ENCODE assay signal across 21 cellular contexts in the genomic region with DNA sequence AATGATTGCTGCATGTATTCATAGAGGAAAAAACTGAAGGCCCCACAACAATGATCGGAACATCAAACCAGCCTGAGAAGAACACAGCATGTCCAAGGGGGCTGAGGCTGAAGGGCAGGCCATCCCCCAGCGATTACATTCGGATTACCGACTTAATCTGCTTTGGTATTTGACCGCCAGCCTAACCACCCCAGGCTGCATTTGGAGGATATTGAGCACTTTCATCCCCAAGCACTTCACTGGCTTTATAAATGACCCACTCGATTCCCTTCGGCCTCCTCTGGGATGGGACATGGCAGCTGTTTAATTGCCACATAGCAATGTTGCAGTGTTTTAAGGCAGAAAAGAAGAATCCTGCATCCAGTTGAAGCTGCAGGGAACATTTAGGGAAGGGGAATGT. TPM values are rescaled to one million over a fixed set of nuclear protein-coding genes. Genes with fewer than 3 reads are reported as not detected.
DNase-seq lines count a peak whose midpoint lies in the region; FAIRE-seq and TF ChIP-seq lines count a peak whose summit lies in the region.
"Had no signal": no experiment of that assay in that cellular context is flagged by ENCODE, and none has a peak within 500 bp of the region (broad histone marks: within the 10 kb centered on the region; RNA-seq: fewer than 3 reads in every experiment).

No MANE protein-coding gene starts in this region.

- peaks cover 9% of the 10 kb centered on the region; the same call in 1 of the 2 replicates for H3K4me1 ChIP-seq in HEK293 (ENCODE audit: control insufficient read depth, insufficient read depth, low read length)
- H3K4me1 ChIP-seq in kidney (ENCODE audit: control insufficient read depth in 1 of 2, insufficient read depth in 1 of 2, low read depth in 1 of 2, low read length in 2 of 2): peaks cover 0 to 4% of the 10 kb centered on the region in 2 donors
- H3K4me1 ChIP-seq: BLaER1 had no signal

- H3K4me3 ChIP-seq in HEK293 (ENCODE audit: low read depth, low read length) (no peak overlapping the region), kidney (ENCODE audit: low read length in 2 of 2) (no peak overlapping the region)
- H3K4me3 ChIP-seq: BLaER1, PC-9 had no signal

- H3K27ac ChIP-seq in HEK293 (ENCODE audit: extremely low read depth, low read depth, low read length): no peak overlapping the region
- H3K27ac ChIP-seq in kidney (ENCODE audit: low read depth in 2 of 2, low read length in 2 of 2): no peak overlapping the region
- H3K27ac ChIP-seq: BLaER1, PC-9, RWPE1 had no signal

- in situ Hi-C loops in GM13977 (cut with MboI; ENCODE audit: low pct_unique_long_range_greater_than_20kb, low sequenced_read_pairs, unreplicated experiment): no loop called here

- H3K27ac Mint-ChIP-seq in brain: peak overlapping the region in 3 of 5 experiments; percentile 14 to 66 (median 65)
- H3K27ac Mint-ChIP-seq in activated naive CD4-positive, alpha-beta T cell treated with anti-CD3 and anti-CD28 coated beads for 36 hours: no peak overlapping the region
- no peak overlapping the region for H3K27ac Mint-ChIP-seq in immature natural killer cell

- H3K4me1 Mint-ChIP-seq in brain (peaks cover 20% of the 10 kb centered on the region), immature natural killer cell (no peaks in the 10 kb centered on the region)
- no peaks in the 10 kb centered on the region for H3K4me1 Mint-ChIP-seq in activated naive CD4-positive, alpha-beta T cell treated with anti-CD3 and anti-CD28 coated beads for 36 hours (ENCODE audit: low read depth)
- H3K4me1 Mint-ChIP-seq: CD4-positive, alpha-beta memory T cell had no signal

- DNase-seq in D721Med (ENCODE audit: insufficient read length, low spot score) (no peak), kidney (peak; percentile 18), GM13977 (ENCODE audit: low spot score) (no peak), immature natural killer cell (no peak)
- no peak for DNase-seq in activated naive CD4-positive, alpha-beta T cell treated with anti-CD3 and anti-CD28 coated beads for 36 hours
- DNase-seq in activated CD4-positive, CD25-positive, alpha-beta regulatory T cell (lab: John Stamatoyannopoulos, UW): no peak
- DNase-seq: CD4-positive, alpha-beta memory T cell; DMS53; EL; HCEC 1CT; MM.1S; NCI-H1105; NCI-H1694; NCI-H2081 treated with DMSO at 0.1 percent for 48 hours; NCI-H510A; PC-9 had no signal

- H3K36me3 Mint-ChIP-seq in brain (no peaks in the 10 kb centered on the region), immature natural killer cell (no peaks in the 10 kb centered on the region)
- H3K36me3 Mint-ChIP-seq in activated naive CD4-positive, alpha-beta T cell treated with anti-CD3 and anti-CD28 coated beads for 36 hours (ENCODE audit: low read depth): no peaks in the 10 kb centered on the region

- H3K36me3 ChIP-seq in HEK293 (ENCODE audit: control insufficient read depth in 2 of 2, insufficient read depth in 1 of 2, low read length in 2 of 2) (peaks cover 0 to 19% of the 10 kb centered on the region in 2 experiments; a peak in 1 of 3 replicates), kidney (ENCODE audit: control insufficient read depth in 1 of 2, insufficient read depth in 2 of 2, low read length in 2 of 2) (peaks cover 1 to 3% of the 10 kb centered on the region in 2 donors)
- H3K36me3 ChIP-seq: BLaER1 had no signal

- H3K9me3 ChIP-seq in HEK293 (ENCODE audit: control insufficient read depth, insufficient read depth, low read depth, low read length) (no peaks in the 10 kb centered on the region), kidney (ENCODE audit: control insufficient read depth in 1 of 2, low read length in 2 of 2) (no peaks in the 10 kb centered on the region)
- H3K9me3 ChIP-seq: BLaER1 had no signal

- H3K9me3 Mint-ChIP-seq in brain (no peaks in the 10 kb centered on the region), immature natural killer cell (no peaks in the 10 kb centered on the region)
- H3K9me3 Mint-ChIP-seq in activated naive CD4-positive, alpha-beta T cell treated with anti-CD3 and anti-CD28 coated beads for 36 hours: no peaks in the 10 kb centered on the region
- H3K9me3 Mint-ChIP-seq: CD4-positive, alpha-beta memory T cell had no signal

- H3K9ac ChIP-seq in kidney (ENCODE audit: low read length in 2 of 2): no peak overlapping the region
- H3K9ac ChIP-seq: BLaER1 had no signal

- POLR2A ChIA-PET in HEK293 (lab: Yijun Ruan, JAX): interaction anchor here (0.7 to 1.0 kb wide), 2 partner anchors 8 to 165 kb away, joined by 3 read pairs; no protein-coding TSS in a partner anchor

- CTCF ChIA-PET in HEK293 (lab: Yijun Ruan, JAX): interaction anchor here (0.5 to 1.7 kb wide), 8 partner anchors 12 to 1376 kb away, joined by 3 to 8 read pairs (median 3); no protein-coding TSS in a partner anchor
- CTCF ChIA-PET in activated naive CD4-positive, alpha-beta T cell treated with anti-CD3 and anti-CD28 coated beads for 36 hours (lab: Charles Lee): interaction anchor here (0.7 to 4.1 kb wide), 3 partner anchors 10 to 184 kb away, joined by 3 to 16 read pairs (median 5); no protein-coding TSS in a partner anchor

- TF ChIP-seq CTCF in D721Med (IDR thresholded peaks at IDR 0.05; ENCODE audit: insufficient read depth, missing control alignments) (no peak), HEK293 (tag by site-specific recombination; IDR thresholded peaks at IDR 0.05) (no peak), brain (conservative IDR thresholded peaks at IDR 0.05) (no peak), kidney (IDR thresholded peaks at IDR 0.05; ENCODE audit: borderline replicate concordance, extremely low read depth, insufficient read depth) (no peak), GM13977 (IDR thresholded peaks at IDR 0.05; ENCODE audit: extremely low read depth, insufficient read depth, missing control alignments) (no peak)

- intact Hi-C loops in kidney (cut with DNase I): no loop called here
- intact Hi-C loops in activated naive CD4-positive, alpha-beta T cell treated with anti-CD3 and anti-CD28 coated beads for 36 hours (cut with micrococcal nuclease): no loop called here

- H3K27me3 Mint-ChIP-seq in brain (peaks cover 8% of the 10 kb centered on the region), immature natural killer cell (ENCODE audit: low read depth in 3 of 3) (peaks cover 2 to 9% (median 7%) of the 10 kb centered on the region in 3 donors)
- no peaks in the 10 kb centered on the region for H3K27me3 Mint-ChIP-seq in activated naive CD4-positive, alpha-beta T cell treated with anti-CD3 and anti-CD28 coated beads for 36 hours (ENCODE audit: low read depth)
- H3K27me3 Mint-ChIP-seq: CD4-positive, alpha-beta memory T cell had no signal

- peak overlapping the region in 1 of 5 experiments; percentile 0 for H3K4me3 Mint-ChIP-seq in brain
- no peak overlapping the region for H3K4me3 Mint-ChIP-seq in activated naive CD4-positive, alpha-beta T cell treated with anti-CD3 and anti-CD28 coated beads for 36 hours
- H3K4me3 Mint-ChIP-seq in immature natural killer cell: no peak overlapping the region
- H3K4me3 Mint-ChIP-seq: CD4-positive, alpha-beta memory T cell had no signal

- FAIRE-seq in D721Med (lab: Jason Lieb, UNC) (peak; percentile 90), kidney (lab: Jason Lieb, UNC) (no peak)
- FAIRE-seq: A204.1 had no signal

TF ChIP-seq in HEK293, 187 proteins besides CTCF, POLR2A, EP300 and RAD21:
- TF ChIP-seq MZF1 (tag by site-specific recombination; IDR thresholded peaks at IDR 0.05; ENCODE audit: borderline replicate concordance): peak; percentile 61; the same call in 1 of the 2 replicates
- no peak for TF ChIP-seq MYNN (tag by site-specific recombination; IDR thresholded peaks at IDR 0.05; ENCODE audit: borderline replicate concordance)
- TF ChIP-seq ZNF624 (tag by site-specific recombination; IDR thresholded peaks at IDR 0.05): no peak
TF ChIP-seq in HEK293: peak in this region for 1.

RNA-seq across cellular contexts. Expression of a gene that starts 8.9 kb away (rescaled TPM):
- 38.6 TPM for polyA plus RNA-seq in brain (ENCODE audit: insufficient read depth, low read depth, low replicate concordance)
- 26.4 TPM for total RNA-seq in kidney
- 63.1 TPM for polyA plus RNA-seq in kidney (ENCODE audit: insufficient read depth, low read depth, low replicate concordance)
- total RNA-seq in activated naive CD4-positive, alpha-beta T cell treated with anti-CD3 and anti-CD28 coated beads for 36 hours: 10 to 100 TPM; 13.8 to 14.1 TPM
- 1 to 10 TPM in 2 of 3 donors, not detected in 1; 2.1 to 2.8 TPM for polyA plus RNA-seq in immature natural killer cell

RNA-seq across cellular contexts. Expression of a gene that starts 9.0 kb away (rescaled TPM):
- polyA plus RNA-seq in brain (ENCODE audit: insufficient read depth, low read depth, low replicate concordance) (23.2 TPM), kidney (ENCODE audit: insufficient read depth, low read depth, low replicate concordance) (27.5 TPM), immature natural killer cell (10 to 100 TPM; 11.7 to 15.5 (median 12.2) TPM)
- 35.2 TPM for total RNA-seq in kidney
- 10 to 100 TPM; 28.1 to 29.0 TPM for total RNA-seq in activated naive CD4-positive, alpha-beta T cell treated with anti-CD3 and anti-CD28 coated beads for 36 hours

Comparison
In these comparisons a context has a peak if more than half of its experiments do, and no peak if none do; other contexts are left out.
1. H3K27ac Mint-ChIP-seq: peak in brain (3 of 5); none in activated naive CD4-positive, alpha-beta T cell treated with anti-CD3 and anti-CD28 coated beads for 36 hours (single experiment) and immature natural killer cell (0 of 6).
2. RNA of a gene that starts 8.9 kb away (polyA plus RNA-seq): 63.1 TPM in kidney (single experiment) and 38.6 TPM in brain (single experiment); 2.1 to 2.8 TPM in immature natural killer cell; every median in the first group is over 10 times any median in the second.